Comparison of ENCODE assay signal across 1 cellular context in genomic region chr4:76758290-76758882, GRCh38.
TF ChIP-seq lines count a peak whose summit lies in the region.

No MANE protein-coding gene starts in this region.

TF ChIP-seq in K562, 482 proteins besides CTCF, POLR2A, EP300 and RAD21 (continued from another document):
- TF ChIP-seq EGR1 (conservative IDR thresholded peaks at IDR 0.05) (no peak), ZNF583 (CRISPR knock-in tag; IDR thresholded peaks at IDR 0.05) (no peak), IRF2 (CRISPR knock-in tag; IDR thresholded peaks at IDR 0.05) (no peak), L3MBTL2 (IDR thresholded peaks at IDR 0.05) (no peak), CBFB (CRISPR knock-in tag; IDR thresholded peaks at IDR 0.05) (no peak), ZBTB8A (IDR thresholded peaks at IDR 0.05; ENCODE audit: partially characterized antibody) (no peak), PBX2 (CRISPR knock-in tag; IDR thresholded peaks at IDR 0.05; ENCODE audit: low read depth) (no peak), PBX2 (tag; conservative IDR thresholded peaks at IDR 0.05; ENCODE audit: low read depth) (no peak), SIX5 (IDR thresholded peaks at IDR 0.05; ENCODE audit: borderline replicate concordance in 1 of 2, insufficient read depth in 1 of 2, low read depth in 1 of 2, low read length in 2 of 2) (no peak), SMARCE1 (IDR thresholded peaks at IDR 0.05) (no peak), E2F6 (IDR thresholded peaks at IDR 0.05; ENCODE audit: borderline replicate concordance in 1 of 2, extremely low read depth in 1 of 2, insufficient read depth in 1 of 2, insufficient read length in 1 of 2, low read depth in 1 of 2, low read length in 1 of 2, poor library complexity in 1 of 2, severe bottlenecking in 1 of 2) (no peak), ZNF75A (CRISPR knock-in tag; IDR thresholded peaks at IDR 0.05) (no peak), ZNF445 (CRISPR knock-in tag; IDR thresholded peaks at IDR 0.05; ENCODE audit: low read depth) (no peak)
